Comparison of ENCODE assay signal across 8 cellular contexts in genomic region chr12:90253674-90254181, GRCh38.
DNase-seq lines count a peak whose midpoint lies in the region; ATAC-seq and TF ChIP-seq lines count a peak whose summit lies in the region.

No MANE protein-coding gene starts in this region.

- H3K27ac ChIP-seq in CD4-positive, alpha-beta memory T cell (ENCODE audit: low read depth, low read length) = no peak overlapping the region

- CTCF ChIA-PET in CD4-positive, alpha-beta memory T cell (lab: Charles Lee; ENCODE audit: partially characterized antibody) = interaction anchor here (0.6 kb wide), 1 partner anchor 368 kb away, joined by 3 read pairs; no protein-coding TSS in a partner anchor

- ATAC-seq in GM18907 (IDR thresholded peaks at IDR 0.05; ENCODE audit: unreplicated experiment) = peak; percentile 100
- ATAC-seq in HG03064 (IDR thresholded peaks at IDR 0.05; ENCODE audit: low read depth, unreplicated experiment) = peak; percentile 99

- TF ChIP-seq CTCF in fibroblast of the aortic adventitia (IDR thresholded peaks at IDR 0.05; ENCODE audit: insufficient read depth, low read length) (peak; percentile 42), progenitor cell of endocrine pancreas (IDR thresholded peaks at IDR 0.05; ENCODE audit: unreplicated experiment) (peak; percentile 14)

- H3K4me1 Mint-ChIP-seq in CD4-positive, alpha-beta memory T cell = peaks cover 7 to 11% (median 9%) of the 10 kb centered on the region in 4 donors
- H3K4me1 Mint-ChIP-seq in progenitor cell of endocrine pancreas (ENCODE audit: low read depth) = no peaks in the 10 kb centered on the region

- H3K36me3 Mint-ChIP-seq in CD4-positive, alpha-beta memory T cell = no peaks in the 10 kb centered on the region
- H3K36me3 Mint-ChIP-seq in progenitor cell of endocrine pancreas (ENCODE audit: insufficient read depth) = no peaks in the 10 kb centered on the region

- peak overlapping the region in 4 of 8 donors; percentile 11 to 36 (median 25) for H3K4me3 Mint-ChIP-seq in CD4-positive, alpha-beta memory T cell
- no peak overlapping the region for H3K4me3 Mint-ChIP-seq in progenitor cell of endocrine pancreas (ENCODE audit: low read depth)

- H3K9me3 ChIP-seq in CD4-positive, alpha-beta memory T cell (ENCODE audit: control insufficient read depth in 1 of 2, low read length in 2 of 2) = no peaks in the 10 kb centered on the region

- DNase-seq in CD4-positive, alpha-beta memory T cell = peak; percentile 19 to 66 (median 33)
- DNase-seq in NCI-H526 treated with DMSO at 0.1 percent for 48 hours (lab: John Stamatoyannopoulos, UW) (peak; percentile 8), activated T-cell treated with anti-CD3 and anti-CD28 coated beads for 48 hours (ENCODE audit: low read depth) (peak; percentile 23), fibroblast of the aortic adventitia (ENCODE audit: low read depth) (peak; percentile 86), progenitor cell of endocrine pancreas (ENCODE audit: low spot score, unreplicated experiment) (no peak), NCI-H2107 treated with DMSO at 0.1 percent for 48 hours (lab: John Stamatoyannopoulos, UW; ENCODE audit: unreplicated experiment) (no peak)

- no peaks in the 10 kb centered on the region for H3K27me3 ChIP-seq in CD4-positive, alpha-beta memory T cell (ENCODE audit: insufficient read depth, low read length)

- H3K27ac Mint-ChIP-seq in CD4-positive, alpha-beta memory T cell = peak overlapping the region in 4 of 7 donors; percentile 2 to 66 (median 34)
- no peak overlapping the region for H3K27ac Mint-ChIP-seq in progenitor cell of endocrine pancreas

- no peak overlapping the region for H3K4me3 ChIP-seq in CD4-positive, alpha-beta memory T cell (ENCODE audit: low read length in 2 of 2)
- H3K4me3 ChIP-seq in fibroblast of the aortic adventitia (ENCODE audit: low read depth, low read length) = no peak overlapping the region

- H3K36me3 ChIP-seq in CD4-positive, alpha-beta memory T cell (ENCODE audit: insufficient read depth, low read length) = no peaks in the 10 kb centered on the region

- POLR2A ChIA-PET in CD4-positive, alpha-beta memory T cell (lab: Charles Lee; ENCODE audit: partially characterized antibody) = no interaction called here

- H3K9me3 Mint-ChIP-seq in CD4-positive, alpha-beta memory T cell = no peaks in the 10 kb centered on the region
- peaks cover 3% of the 10 kb centered on the region for H3K9me3 Mint-ChIP-seq in progenitor cell of endocrine pancreas (ENCODE audit: low read depth)

- H3K27me3 Mint-ChIP-seq in CD4-positive, alpha-beta memory T cell = no peaks in the 10 kb centered on the region
- H3K27me3 Mint-ChIP-seq in progenitor cell of endocrine pancreas = no peaks in the 10 kb centered on the region

- H3K4me1 ChIP-seq in CD4-positive, alpha-beta memory T cell (ENCODE audit: insufficient read depth, low read length) = peaks cover 11% of the 10 kb centered on the region

- intact Hi-C loops in CD4-positive, alpha-beta memory T cell (cut with micrococcal nuclease) = loop anchor here (5.0 kb wide), 1 partner anchor 711 kb away; no protein-coding TSS in a partner anchor

Comparison
In these comparisons a context has a peak if more than half of its experiments do, and no peak if none do; other contexts are left out.
1. DNase-seq: peak in CD4-positive, alpha-beta memory T cell (5 of 5), NCI-H526 treated with DMSO at 0.1 percent for 48 hours (single experiment), activated T-cell treated with anti-CD3 and anti-CD28 coated beads for 48 hours (single experiment) and fibroblast of the aortic adventitia (single experiment); none in progenitor cell of endocrine pancreas (single experiment) and NCI-H2107 treated with DMSO at 0.1 percent for 48 hours (single experiment).